10 cellular contexts compared by ENCODE assay signal in the genomic region with DNA sequence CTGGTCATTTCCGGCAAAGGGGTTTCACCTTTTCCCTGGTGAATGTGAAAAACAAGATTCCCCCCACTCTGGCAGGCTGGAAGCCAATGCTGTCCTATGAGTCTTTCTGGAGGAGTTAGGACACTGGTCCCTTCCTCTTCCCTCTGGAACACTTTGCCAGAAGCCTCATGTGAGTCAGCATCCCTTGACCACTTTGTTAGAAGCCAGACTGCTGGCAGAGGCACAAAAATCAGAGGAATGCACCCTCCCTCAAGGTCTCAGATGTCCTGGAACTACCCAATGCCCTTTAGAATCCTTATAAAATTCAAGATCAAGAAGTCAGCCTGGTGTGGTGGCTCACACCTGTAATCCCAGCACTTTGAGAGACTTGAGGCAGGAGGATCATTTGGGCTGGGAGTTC. TPM values are rescaled to one million over a fixed set of nuclear protein-coding genes. Genes with fewer than 3 reads are reported as not detected.
A peak's percentile ranks its signal among the peaks of the same experiment; 100 is the strongest.
DNase-seq lines count a peak whose midpoint lies in the region; ATAC-seq and TF ChIP-seq lines count a peak whose summit lies in the region.
"Had no signal": no experiment of that assay in that cellular context is flagged by ENCODE, and none has a peak within 500 bp of the region (broad histone marks: within the 10 kb centered on the region; RNA-seq: fewer than 3 reads in every experiment).

No MANE protein-coding gene starts in this region.

- H3K27ac ChIP-seq in RWPE1 = peak overlapping the region; percentile 77

- no peak for TF ChIP-seq CTCF in RWPE1 (conservative IDR thresholded peaks at IDR 0.05; ENCODE audit: low read depth)
- TF ChIP-seq CTCF in fibroblast of the aortic adventitia (IDR thresholded peaks at IDR 0.05; ENCODE audit: insufficient read depth, low read length) = no peak
- TF ChIP-seq CTCF in omental fat pad (IDR thresholded peaks at IDR 0.05) = no peak

- ATAC-seq in omental fat pad (ENCODE audit: low FRiP score) (peak; percentile 88), GM18520 (IDR thresholded peaks at IDR 0.05; ENCODE audit: unreplicated experiment) (no peak)
- ATAC-seq in activated naive CD4-positive, alpha-beta T cell treated with anti-CD3 and anti-CD28 coated beads, Interleukin-2, amount 50 U/mL, for 72 hours = no peak

- H3K9me3 Mint-ChIP-seq in activated naive CD4-positive, alpha-beta T cell treated with anti-CD3 and anti-CD28 coated beads, Interleukin-2, amount 50 U/mL, for 72 hours = no peaks in the 10 kb centered on the region
- H3K9me3 Mint-ChIP-seq: activated T-helper 2 cell treated with anti-CD3 and anti-CD28 coated beads, Interferon-gamma antibody, Interleukin-2, Interleukin-4, amounts not matched to agents 10 μg/mL and 5 μg/mL and 100 μg/mL, durations not matched to agents 14 hours and 24 hours and 36 hours; memory B cell had no signal

- POLR2A ChIA-PET in RWPE1 (lab: Yijun Ruan, JAX; ENCODE audit: low non-redundant PET) = no interaction called here

- CTCF ChIA-PET in RWPE1 (lab: Yijun Ruan, JAX) = no interaction called here

- no peak overlapping the region for H3K4me3 ChIP-seq in fibroblast of the aortic adventitia (ENCODE audit: low read depth, low read length)

- DNase-seq in AG08396 (ENCODE audit: low spot score) (peak; percentile 86), RWPE1 (ENCODE audit: low spot score) (peak; percentile 78), fibroblast of the aortic adventitia (ENCODE audit: low read depth) (peak; percentile 97), omental fat pad (ENCODE audit: low spot score) (peak; percentile 71), NCI-H526 (lab: John Stamatoyannopoulos, UW) (no peak), UCSD-AML1 (lab: John Stamatoyannopoulos, UW; ENCODE audit: unreplicated experiment) (no peak)
- no peak for DNase-seq in activated naive CD4-positive, alpha-beta T cell treated with anti-CD3 and anti-CD28 coated beads, Interleukin-2, amount 50 U/mL, for 72 hours (ENCODE audit: low spot score in 2 of 2)

- H3K27ac Mint-ChIP-seq in activated naive CD4-positive, alpha-beta T cell treated with anti-CD3 and anti-CD28 coated beads, Interleukin-2, amount 50 U/mL, for 72 hours = no peak overlapping the region
- H3K27ac Mint-ChIP-seq: activated T-helper 2 cell treated with anti-CD3 and anti-CD28 coated beads, Interferon-gamma antibody, Interleukin-2, Interleukin-4, amounts not matched to agents 10 μg/mL and 5 μg/mL and 100 μg/mL, durations not matched to agents 14 hours and 24 hours and 36 hours; memory B cell had no signal

- no peaks in the 10 kb centered on the region for H3K36me3 Mint-ChIP-seq in activated naive CD4-positive, alpha-beta T cell treated with anti-CD3 and anti-CD28 coated beads, Interleukin-2, amount 50 U/mL, for 72 hours
- H3K36me3 Mint-ChIP-seq: memory B cell had no signal

RNA-seq across cellular contexts. Expression of gene ITGB5, which starts 26.6 kb away (rescaled TPM):
- total RNA-seq in fibroblast of the aortic adventitia (ENCODE audit: low replicate concordance) (308 and 429 TPM in 2 replicates), omental fat pad (100 to 1,000 TPM; 155 to 452 (median 234) TPM)
- 1 to 10 TPM in 1 of 2 donors, under 1 TPM in 1; 0.37 to 1.5 TPM for total RNA-seq in activated naive CD4-positive, alpha-beta T cell treated with anti-CD3 and anti-CD28 coated beads, Interleukin-2, amount 50 U/mL, for 72 hours

Comparison
In these comparisons a context has a peak if more than half of its experiments do, and no peak if none do; other contexts are left out.
1. DNase-seq: peak in AG08396 (single experiment), RWPE1 (single experiment), fibroblast of the aortic adventitia (single experiment) and omental fat pad (single experiment); none in NCI-H526 (0 of 2), UCSD-AML1 (single experiment) and activated naive CD4-positive, alpha-beta T cell treated with anti-CD3 and anti-CD28 coated beads, Interleukin-2, amount 50 U/mL, for 72 hours (0 of 2).
2. RNA of gene ITGB5, which starts 26.6 kb away (total RNA-seq): 308 to 429 TPM in fibroblast of the aortic adventitia and 155 to 452 TPM in omental fat pad; 0.37 to 1.5 TPM in activated naive CD4-positive, alpha-beta T cell treated with anti-CD3 and anti-CD28 coated beads, Interleukin-2, amount 50 U/mL, for 72 hours; every median in the first group is over 10 times any median in the second.